In genomic region chr6:166381381-166381732, GRCh38 we compare ENCODE assay signal across 9 cellular contexts. TPM values are rescaled to one million over a fixed set of nuclear protein-coding genes. Genes with fewer than 3 reads are reported as not detected.
DNase-seq lines count a peak whose midpoint lies in the region; ATAC-seq, FAIRE-seq and TF ChIP-seq lines count a peak whose summit lies in the region.
"Had no signal": no experiment of that assay in that cellular context is flagged by ENCODE, and none has a peak within 500 bp of the region (broad histone marks: within the 10 kb centered on the region; RNA-seq: fewer than 3 reads in every experiment).

No MANE protein-coding gene starts in this region.

- no peak overlapping the region for H4K5ac ChIP-seq in mesendoderm (ENCODE audit: low read length)

- peak overlapping the region; percentile 94 for H2AFZ ChIP-seq in astrocyte (ENCODE audit: low read depth, low read length)

- no peak overlapping the region for H2BK5ac ChIP-seq in mesendoderm (ENCODE audit: low read length)

- ATAC-seq in left ventricle myocardium superior (no peak), aorta (ENCODE audit: low FRiP score) (no peak)

- peak overlapping the region; percentile 100 for H3K4me2 ChIP-seq in astrocyte (ENCODE audit: low read length)
- H3K4me2 ChIP-seq in mesendoderm (ENCODE audit: low read length) = peak overlapping the region; percentile 20

- no peaks in the 10 kb centered on the region for H3K36me3 Mint-ChIP-seq in astrocyte (ENCODE audit: low read depth, unreplicated experiment)

- H3K79me2 ChIP-seq in astrocyte (ENCODE audit: insufficient read depth, low read length) (peaks cover 6% of the 10 kb centered on the region), mesendoderm (ENCODE audit: control insufficient read depth, insufficient read depth, low read length) (no peaks in the 10 kb centered on the region)

- no peak overlapping the region for H4K8ac ChIP-seq in mesendoderm (ENCODE audit: low read depth, low read length)

- H3K9me3 ChIP-seq in left ventricle myocardium inferior (replicated peaks) (no peaks in the 10 kb centered on the region), astrocyte (ENCODE audit: insufficient read depth, low read depth, low read length) (no peaks in the 10 kb centered on the region), aorta (ENCODE audit: control insufficient read depth, low read length) (no peaks in the 10 kb centered on the region)
- H3K9me3 ChIP-seq: mucosa of descending colon had no signal

- H3K27ac ChIP-seq in left ventricle myocardium inferior (replicated peaks) (peak overlapping the region; percentile 98), astrocyte (ENCODE audit: low read depth, low read length) (no peak overlapping the region), mesendoderm (ENCODE audit: low read depth, low read length) (no peak overlapping the region), aorta (ENCODE audit: low read depth in 1 of 2, low read length in 2 of 2) (no peak overlapping the region)

- DNase-seq in left ventricle myocardium inferior = no peak
- DNase-seq in left ventricle myocardium superior = no peak
- no peak for DNase-seq in astrocyte (ENCODE audit: low read depth)
- DNase-seq in mesendoderm = no peak
- DNase-seq in aorta = no peak
- no peak for DNase-seq in NCI-H2081 treated with DMSO at 0.1 percent for 48 hours (lab: John Stamatoyannopoulos, UW)
- no peak for DNase-seq in frontal cortex (ENCODE audit: low spot score in 2 of 2)
- no peak for DNase-seq in activated CD8-positive, alpha-beta memory T cell treated with anti-CD3 and anti-CD28 coated beads, Interleukin-2, amount 50 U/mL, for 4 hours

- H3K36me3 ChIP-seq in left ventricle myocardium inferior (no peaks in the 10 kb centered on the region), astrocyte (ENCODE audit: insufficient read depth, low read length) (no peaks in the 10 kb centered on the region), mesendoderm (ENCODE audit: control insufficient read depth, insufficient read depth, low read length) (no peaks in the 10 kb centered on the region), aorta (ENCODE audit: control insufficient read depth in 1 of 2, insufficient read depth in 2 of 2, low read length in 1 of 2) (no peaks in the 10 kb centered on the region)

- peak overlapping the region; percentile 96 for H3K4me3 ChIP-seq in left ventricle myocardium inferior
- peak overlapping the region; percentile 97 for H3K4me3 ChIP-seq in astrocyte (ENCODE audit: insufficient read depth, low read depth, low read length)
- H3K4me3 ChIP-seq in mesendoderm (ENCODE audit: low read length) = no peak overlapping the region
- H3K4me3 ChIP-seq in aorta (ENCODE audit: low read length in 2 of 2) = peak overlapping the region; percentile 38 to 77

- H3K27ac Mint-ChIP-seq in astrocyte (ENCODE audit: unreplicated experiment) = peak overlapping the region; percentile 85

- no peaks in the 10 kb centered on the region for H3K79me1 ChIP-seq in mesendoderm (ENCODE audit: low read length)

- intact Hi-C loops in left ventricle myocardium inferior (cut with micrococcal nuclease) (loop anchor here (10.0 kb wide), 1 partner anchor 57 kb away; no protein-coding TSS in a partner anchor), left ventricle myocardium superior (cut with micrococcal nuclease) (loop anchor here (10.0 kb wide), 1 partner anchor 47 kb away; no protein-coding TSS in a partner anchor), aorta (cut with DNase I) (loop anchor here (5.0 kb wide), 2 partner anchors 39 to 246 kb away; partner anchors contain the start of genes RPS6KA2 (in 1 of the 2) and SFT2D1 (in 1 of the 2))

- no peaks in the 10 kb centered on the region for H3K9me3 Mint-ChIP-seq in astrocyte (ENCODE audit: unreplicated experiment)

- H3K4ac ChIP-seq in mesendoderm (ENCODE audit: low read depth, low read length) = no peak overlapping the region

- H3K18ac ChIP-seq in mesendoderm (ENCODE audit: low read length) = no peak overlapping the region

- no peak overlapping the region for H3K56ac ChIP-seq in mesendoderm (ENCODE audit: low read length)

- no peak for TF ChIP-seq CTCF in left ventricle myocardium inferior (IDR thresholded peaks at IDR 0.05; ENCODE audit: borderline replicate concordance)
- no peak for TF ChIP-seq CTCF in astrocyte (IDR thresholded peaks at IDR 0.05; ENCODE audit: insufficient read depth, low read depth, low read length)

- no peak overlapping the region for H3K23ac ChIP-seq in mesendoderm (ENCODE audit: low read length)

- no peaks in the 10 kb centered on the region for H3K27me3 ChIP-seq in left ventricle myocardium inferior (ENCODE audit: low read depth)
- H3K27me3 ChIP-seq in astrocyte (ENCODE audit: insufficient read depth, low read length) = no peaks in the 10 kb centered on the region
- no peaks in the 10 kb centered on the region for H3K27me3 ChIP-seq in mesendoderm (ENCODE audit: insufficient read depth, low read length, poor library complexity)
- no peaks in the 10 kb centered on the region for H3K27me3 ChIP-seq in aorta (ENCODE audit: control insufficient read depth in 1 of 2, insufficient read depth in 2 of 2, low read length in 1 of 2)

- H3K4me3 Mint-ChIP-seq in astrocyte (ENCODE audit: unreplicated experiment) = peak overlapping the region; percentile 93

- peaks cover 1% of the 10 kb centered on the region for H3K4me1 Mint-ChIP-seq in astrocyte (ENCODE audit: low read depth, unreplicated experiment)

- H3K4me1 ChIP-seq in left ventricle myocardium inferior (peaks cover 77% of the 10 kb centered on the region), astrocyte (ENCODE audit: insufficient read depth, low read length) (no peaks in the 10 kb centered on the region), mesendoderm (ENCODE audit: control insufficient read depth, low read depth, low read length) (no peaks in the 10 kb centered on the region), aorta (ENCODE audit: control insufficient read depth in 1 of 2, insufficient read depth in 2 of 2, low read length in 2 of 2) (no peaks in the 10 kb centered on the region)

- no peak overlapping the region for H2BK120ac ChIP-seq in mesendoderm (ENCODE audit: low read depth, low read length)

- H3K9ac ChIP-seq in astrocyte (ENCODE audit: low read length) = peak overlapping the region; percentile 87
- peak overlapping the region; percentile 54 for H3K9ac ChIP-seq in mesendoderm (ENCODE audit: low read length)

- H2BK15ac ChIP-seq in mesendoderm (replicated peaks; ENCODE audit: low read depth) = no peak overlapping the region

- no peaks in the 10 kb centered on the region for H3K27me3 Mint-ChIP-seq in astrocyte (ENCODE audit: low read depth, unreplicated experiment)

- H4K20me1 ChIP-seq in astrocyte (ENCODE audit: insufficient read depth, low read length) = no peaks in the 10 kb centered on the region

- no peak overlapping the region for H2AK5ac ChIP-seq in mesendoderm (ENCODE audit: low read length)

- no peak for FAIRE-seq in astrocyte (lab: Jason Lieb, UNC)
- no peak for FAIRE-seq in frontal cortex (lab: Jason Lieb, UNC)

- 100% methylated on average over 2 of the region's 6 CpGs for WGBS in mesendoderm (ENCODE audit: extremely low coverage, insufficient coverage, low lambda C conversion rate)
- WGBS in aorta, 2 donors = 31 to 32% methylated on average over 6 of the region's 6 CpGs

RNA-seq across cellular contexts. Expression of gene MPC1, which starts 1.4 kb away (rescaled TPM):
- 531 TPM for total RNA-seq in left ventricle myocardium inferior
- 411 TPM for total RNA-seq in left ventricle myocardium superior
- 43.6 and 47.4 TPM in 2 replicates for total RNA-seq in astrocyte
- polyA plus RNA-seq in mesendoderm (2013, experiment 1 of 2) = 29.7 TPM
- polyA plus RNA-seq in mesendoderm (2013, experiment 2 of 2) = 27.6 TPM
- 10 to 100 TPM; 36.7 to 71.7 TPM for total RNA-seq in aorta
- polyA plus RNA-seq in aorta = 100 to 1,000 TPM in 1 of 2 donors, 10 to 100 TPM in 1; 61.7 to 128 TPM
- total RNA-seq in frontal cortex = 69.7 TPM

RNA-seq across cellular contexts. Expression of gene SFT2D1, which starts 39.0 kb away (rescaled TPM):
- total RNA-seq in left ventricle myocardium inferior (19.3 TPM), left ventricle myocardium superior (18.2 TPM), astrocyte (54.3 and 63.9 TPM in 2 replicates), aorta (10 to 100 TPM; 36.5 to 37.1 TPM), frontal cortex (20.0 TPM)
- polyA plus RNA-seq in mesendoderm (2013, experiment 1 of 2) = 77.1 TPM
- 80.5 TPM for polyA plus RNA-seq in mesendoderm (2013, experiment 2 of 2)
- 10 to 100 TPM; 37.4 to 53.5 TPM for polyA plus RNA-seq in aorta
